In genomic region chr17:2369551-2370210, GRCh38 we compare ENCODE assay signal across 1 cellular context.
TF ChIP-seq lines count a peak whose summit lies in the region.

No MANE protein-coding gene starts in this region.

TF ChIP-seq in HCT116, 20 proteins besides CTCF, POLR2A, EP300 and RAD21:
- TF ChIP-seq YY1 (IDR thresholded peaks at IDR 0.05; ENCODE audit: extremely low read depth, insufficient replicate concordance, low read depth, low read length), result no peak
- TF ChIP-seq EZH2phosphoT487 (IDR thresholded peaks at IDR 0.05; ENCODE audit: borderline replicate concordance), result no peak
- TF ChIP-seq ZBTB33 (IDR thresholded peaks at IDR 0.05; ENCODE audit: extremely low read depth, insufficient replicate concordance, low read length), result no peak
- TF ChIP-seq JUND (IDR thresholded peaks at IDR 0.05), result no peak
- TF ChIP-seq TCF7L2 (IDR thresholded peaks at IDR 0.05; ENCODE audit: borderline replicate concordance, extremely low read depth, insufficient read depth, insufficient read length), result no peak
- no peak for TF ChIP-seq CBX3 (IDR thresholded peaks at IDR 0.05; ENCODE audit: low read depth)
- TF ChIP-seq REST (IDR thresholded peaks at IDR 0.05; ENCODE audit: low read depth), result no peak
- no peak for TF ChIP-seq ZNF274 (IDR thresholded peaks at IDR 0.05; ENCODE audit: low read depth, low read length)
- no peak for TF ChIP-seq SIN3A (IDR thresholded peaks at IDR 0.05; ENCODE audit: low read depth)
- TF ChIP-seq ATF3 (IDR thresholded peaks at IDR 0.05), result no peak
- TF ChIP-seq FOSL1 (IDR thresholded peaks at IDR 0.05; ENCODE audit: low read depth), result no peak
- no peak for TF ChIP-seq EGR1 (IDR thresholded peaks at IDR 0.05; ENCODE audit: low read depth)
